Comparison of ENCODE assay signal across 1 cellular context in the genomic region with DNA sequence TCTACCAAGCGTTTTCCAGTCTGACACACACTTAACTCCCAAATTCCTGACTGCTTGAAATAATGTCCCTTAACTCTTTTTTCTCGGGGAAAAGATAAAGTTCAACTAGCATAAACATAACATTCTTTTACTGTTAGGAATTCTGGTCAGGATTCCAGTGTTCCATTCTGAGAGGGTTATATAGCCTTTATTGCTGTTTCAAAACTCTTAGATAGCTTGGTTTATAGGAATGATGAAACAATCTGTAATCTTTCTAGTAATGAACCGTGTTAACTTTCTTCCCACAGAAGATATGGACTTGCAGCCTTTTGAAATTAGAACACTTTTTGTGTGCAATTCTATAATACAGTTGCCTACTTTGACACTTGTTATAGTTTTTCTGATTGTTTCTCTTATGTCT.
TF ChIP-seq lines count a peak whose summit lies in the region.

No MANE protein-coding gene starts in this region.

TF ChIP-seq in A549, 52 proteins besides CTCF, POLR2A, EP300 and RAD21 (continued from another document):
- TF ChIP-seq, protein P1, sequence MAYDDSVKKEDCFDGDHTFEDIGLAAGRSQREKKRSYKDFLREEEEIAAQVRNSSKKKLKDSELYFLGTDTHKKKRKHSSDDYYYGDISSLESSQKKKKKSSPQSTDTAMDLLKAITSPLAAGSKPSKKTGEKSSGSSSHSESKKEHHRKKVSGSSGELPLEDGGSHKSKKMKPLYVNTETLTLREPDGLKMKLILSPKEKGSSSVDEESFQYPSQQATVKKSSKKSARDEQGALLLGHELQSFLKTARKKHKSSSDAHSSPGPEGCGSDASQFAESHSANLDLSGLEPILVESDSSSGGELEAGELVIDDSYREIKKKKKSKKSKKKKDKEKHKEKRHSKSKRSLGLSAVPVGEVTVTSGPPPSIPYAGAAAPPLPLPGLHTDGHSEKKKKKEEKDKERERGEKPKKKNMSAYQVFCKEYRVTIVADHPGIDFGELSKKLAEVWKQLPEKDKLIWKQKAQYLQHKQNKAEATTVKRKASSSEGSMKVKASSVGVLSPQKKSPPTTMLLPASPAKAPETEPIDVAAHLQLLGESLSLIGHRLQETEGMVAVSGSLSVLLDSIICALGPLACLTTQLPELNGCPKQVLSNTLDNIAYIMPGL (CRISPR knock-in tag; IDR thresholded peaks at IDR 0.05; ENCODE audit: borderline replicate concordance) = no peak
- TF ChIP-seq CBX2 (IDR thresholded peaks at IDR 0.05; ENCODE audit: borderline replicate concordance, low read depth) = no peak
- TF ChIP-seq BHLHE40 (IDR thresholded peaks at IDR 0.05; ENCODE audit: low read depth, low read length) = no peak
- TF ChIP-seq, protein P2, sequence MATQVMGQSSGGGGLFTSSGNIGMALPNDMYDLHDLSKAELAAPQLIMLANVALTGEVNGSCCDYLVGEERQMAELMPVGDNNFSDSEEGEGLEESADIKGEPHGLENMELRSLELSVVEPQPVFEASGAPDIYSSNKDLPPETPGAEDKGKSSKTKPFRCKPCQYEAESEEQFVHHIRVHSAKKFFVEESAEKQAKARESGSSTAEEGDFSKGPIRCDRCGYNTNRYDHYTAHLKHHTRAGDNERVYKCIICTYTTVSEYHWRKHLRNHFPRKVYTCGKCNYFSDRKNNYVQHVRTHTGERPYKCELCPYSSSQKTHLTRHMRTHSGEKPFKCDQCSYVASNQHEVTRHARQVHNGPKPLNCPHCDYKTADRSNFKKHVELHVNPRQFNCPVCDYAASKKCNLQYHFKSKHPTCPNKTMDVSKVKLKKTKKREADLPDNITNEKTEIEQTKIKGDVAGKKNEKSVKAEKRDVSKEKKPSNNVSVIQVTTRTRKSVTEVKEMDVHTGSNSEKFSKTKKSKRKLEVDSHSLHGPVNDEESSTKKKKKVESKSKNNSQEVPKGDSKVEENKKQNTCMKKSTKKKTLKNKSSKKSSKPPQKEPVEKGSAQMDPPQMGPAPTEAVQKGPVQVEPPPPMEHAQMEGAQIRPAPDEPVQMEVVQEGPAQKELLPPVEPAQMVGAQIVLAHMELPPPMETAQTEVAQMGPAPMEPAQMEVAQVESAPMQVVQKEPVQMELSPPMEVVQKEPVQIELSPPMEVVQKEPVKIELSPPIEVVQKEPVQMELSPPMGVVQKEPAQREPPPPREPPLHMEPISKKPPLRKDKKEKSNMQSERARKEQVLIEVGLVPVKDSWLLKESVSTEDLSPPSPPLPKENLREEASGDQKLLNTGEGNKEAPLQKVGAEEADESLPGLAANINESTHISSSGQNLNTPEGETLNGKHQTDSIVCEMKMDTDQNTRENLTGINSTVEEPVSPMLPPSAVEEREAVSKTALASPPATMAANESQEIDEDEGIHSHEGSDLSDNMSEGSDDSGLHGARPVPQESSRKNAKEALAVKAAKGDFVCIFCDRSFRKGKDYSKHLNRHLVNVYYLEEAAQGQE (IDR thresholded peaks at IDR 0.05) = no peak
- TF ChIP-seq RARB (CRISPR knock-in tag; IDR thresholded peaks at IDR 0.05) = no peak
- TF ChIP-seq TFCP2L1 (CRISPR knock-in tag; IDR thresholded peaks at IDR 0.05) = no peak
- no peak for TF ChIP-seq KDM1A (IDR thresholded peaks at IDR 0.05; ENCODE audit: low read depth)
- no peak for TF ChIP-seq CEBPB (IDR thresholded peaks at IDR 0.05)
- TF ChIP-seq HOXB5 (CRISPR knock-in tag; IDR thresholded peaks at IDR 0.05) = no peak
